Comparison of ENCODE assay signal across 21 cellular contexts in genomic region chr7:1057416-1058291, GRCh38. TPM values are rescaled to one million over a fixed set of nuclear protein-coding genes. Genes with fewer than 3 reads are reported as not detected.
DNase-seq lines count a peak whose midpoint lies in the region; ATAC-seq, FAIRE-seq and TF ChIP-seq lines count a peak whose summit lies in the region.
"Had no signal": no experiment of that assay in that cellular context is flagged by ENCODE, and none has a peak within 500 bp of the region (broad histone marks: within the 10 kb centered on the region; RNA-seq: fewer than 3 reads in every experiment).

No MANE protein-coding gene starts in this region.

- H3K9me3 Mint-ChIP-seq in activated naive CD4-positive, alpha-beta T cell treated with anti-CD3 and anti-CD28 coated beads, Interleukin-2, amount 50 U/mL, for 24 hours, result no peaks in the 10 kb centered on the region
- H3K9me3 Mint-ChIP-seq in chondrocyte (ENCODE audit: low read depth), result no peaks in the 10 kb centered on the region
- H3K9me3 Mint-ChIP-seq: CD4-positive, alpha-beta memory T cell had no signal

- peak; percentile 49 for FAIRE-seq in HTR-8/SVneo (lab: Jason Lieb, UNC)
- FAIRE-seq: GM19239 had no signal

- peak overlapping the region; percentile 30 for H3K27ac ChIP-seq in substantia nigra (ENCODE audit: low read depth, low read length, poor library complexity, severe bottlenecking)
- H3K27ac ChIP-seq: GM23248, SJCRH30 had no signal

- H3K27me3 Mint-ChIP-seq in activated naive CD4-positive, alpha-beta T cell treated with anti-CD3 and anti-CD28 coated beads, Interleukin-2, amount 50 U/mL, for 24 hours, result no peaks in the 10 kb centered on the region
- no peaks in the 10 kb centered on the region for H3K27me3 Mint-ChIP-seq in chondrocyte (ENCODE audit: low read depth)
- H3K27me3 Mint-ChIP-seq: CD4-positive, alpha-beta memory T cell had no signal

- peak overlapping the region; percentile 30 for H3K4me3 Mint-ChIP-seq in activated naive CD4-positive, alpha-beta T cell treated with anti-CD3 and anti-CD28 coated beads, Interleukin-2, amount 50 U/mL, for 24 hours
- H3K4me3 Mint-ChIP-seq in chondrocyte (ENCODE audit: unreplicated experiment), result no peak overlapping the region
- H3K4me3 Mint-ChIP-seq: B cell; CD4-positive, alpha-beta memory T cell had no signal

- no peak for DNase-seq in activated naive CD4-positive, alpha-beta T cell (lab: John Stamatoyannopoulos, UW)
- DNase-seq in HTR-8/SVneo (ENCODE audit: insufficient read length, low spot score), result no peak
- DNase-seq in chondrocyte (ENCODE audit: low spot score), result peak; percentile 94
- DNase-seq in substantia nigra (lab: John Stamatoyannopoulos, UW), result no peak
- DNase-seq in NOMO-1 treated with dmso at 0.1 percent for 144 hours (lab: John Stamatoyannopoulos, UW; ENCODE audit: unreplicated experiment), result no peak
- DNase-seq in SIG-M5 (lab: John Stamatoyannopoulos, UW), result no peak
- DNase-seq: 8988T; Calu3; CD4-positive, alpha-beta memory T cell; GF-D8; GM23248; NCI-H1092 treated with DMSO at 0.1 percent for 48 hours; NCI-H146; NCI-H2081 treated with DMSO at 0.1 percent for 48 hours; NCI-H446 treated with DMSO at 0.1 percent for 48 hours; NCI-H748 treated with DMSO at 0.1 percent for 48 hours; SJCRH30 had no signal

- H3K36me3 Mint-ChIP-seq in activated naive CD4-positive, alpha-beta T cell treated with anti-CD3 and anti-CD28 coated beads, Interleukin-2, amount 50 U/mL, for 24 hours, result no peaks in the 10 kb centered on the region
- no peaks in the 10 kb centered on the region for H3K36me3 Mint-ChIP-seq in chondrocyte (ENCODE audit: low read depth)

- no peak for ATAC-seq in GM19455 (IDR thresholded peaks at IDR 0.05; ENCODE audit: unreplicated experiment)

- no peak for TF ChIP-seq CTCF in chondrocyte (IDR thresholded peaks at IDR 0.05)

- peaks cover 29% of the 10 kb centered on the region for H3K4me1 Mint-ChIP-seq in activated naive CD4-positive, alpha-beta T cell treated with anti-CD3 and anti-CD28 coated beads, Interleukin-2, amount 50 U/mL, for 24 hours
- H3K4me1 Mint-ChIP-seq in chondrocyte (ENCODE audit: low read depth), result peaks cover 9% of the 10 kb centered on the region

- no peak overlapping the region for H3K27ac Mint-ChIP-seq in activated naive CD4-positive, alpha-beta T cell treated with anti-CD3 and anti-CD28 coated beads, Interleukin-2, amount 50 U/mL, for 24 hours
- no peak overlapping the region for H3K27ac Mint-ChIP-seq in chondrocyte (ENCODE audit: unreplicated experiment)
- H3K27ac Mint-ChIP-seq: B cell had no signal

RNA-seq across cellular contexts. Expression of gene GPR146, which starts 13.3 kb away (rescaled TPM):
- 1.4 to 4.4 TPM (median 3.8 TPM) in 3 replicates for total RNA-seq in chondrocyte

RNA-seq across cellular contexts. Expression of gene GPER1, which starts 30.3 kb away (rescaled TPM):
- total RNA-seq in chondrocyte, result 5.7 to 9.9 TPM (median 9.5 TPM) in 3 replicates
- total RNA-seq: CD4-positive, alpha-beta memory T cell; SJCRH30 had no signal
